In genomic region chr7:147937428-147937827, GRCh38 we compare ENCODE assay signal across 15 cellular contexts.
DNase-seq lines count a peak whose midpoint lies in the region; TF ChIP-seq lines count a peak whose summit lies in the region.
"Had no signal": no experiment of that assay in that cellular context is flagged by ENCODE, and none has a peak within 500 bp of the region (broad histone marks: within the 10 kb centered on the region; RNA-seq: fewer than 3 reads in every experiment).

No MANE protein-coding gene starts in this region.

- no peaks in the 10 kb centered on the region for H3K4me1 ChIP-seq in A673 (ENCODE audit: insufficient read depth, low read length, poor library complexity, severe bottlenecking)
- H3K4me1 ChIP-seq in adipocyte (ENCODE audit: control insufficient read depth, insufficient read depth, low read length) = no peaks in the 10 kb centered on the region
- peaks cover 0 to 14% (median 2%) of the 10 kb centered on the region in 4 donors for H3K4me1 ChIP-seq in tibial artery
- H3K4me1 ChIP-seq in mesendoderm (ENCODE audit: control insufficient read depth, low read depth, low read length) = no peaks in the 10 kb centered on the region
- H3K4me1 ChIP-seq: A549, SJCRH30 had no signal

- no peak overlapping the region for H2BK120ac ChIP-seq in mesendoderm (ENCODE audit: low read depth, low read length)

- H3K56ac ChIP-seq in mesendoderm (ENCODE audit: low read length) = no peak overlapping the region

- no peak overlapping the region for H4K8ac ChIP-seq in mesendoderm (ENCODE audit: low read depth, low read length)

- H3K4ac ChIP-seq in mesendoderm (ENCODE audit: low read depth, low read length) = no peak overlapping the region

- DNase-seq in A673 (ENCODE audit: low spot score) = peak; percentile 30
- DNase-seq in ELR (ENCODE audit: low read depth) = peak; percentile 12
- peak; percentile 47 for DNase-seq in MV-4-11 (lab: John Stamatoyannopoulos, UW)
- peak; percentile 3 for DNase-seq in adipocyte (ENCODE audit: low read depth)
- DNase-seq in NOMO-1 treated with dmso at 0.1 percent for 144 hours (lab: John Stamatoyannopoulos, UW; ENCODE audit: unreplicated experiment) = no peak
- no peak for DNase-seq in SHP77 (lab: John Stamatoyannopoulos, UW)
- DNase-seq in tibial artery = no peak
- no peak for DNase-seq in mesendoderm
- DNase-seq: CD4-positive, alpha-beta memory T cell; GM23248; NCI-H1436; NCI-H2081; NCI-H2227 treated with DMSO at 0.1 percent for 48 hours had no signal

- H3K18ac ChIP-seq in mesendoderm (ENCODE audit: low read length) = no peak overlapping the region

- BruUV-seq in A673 (replicated peaks; lab: Mats Ljungman, UMichigan) = no TSS peak

- WGBS in mesendoderm (ENCODE audit: extremely low coverage, insufficient coverage, low lambda C conversion rate) = no CpG with 5 or more reads among the region's 4 CpGs

- no peak overlapping the region for H3K23ac ChIP-seq in mesendoderm (ENCODE audit: low read length)

- H2BK15ac ChIP-seq in mesendoderm (replicated peaks; ENCODE audit: low read depth) = no peak overlapping the region

- H3K27ac ChIP-seq in A673 (ENCODE audit: low read depth, low read length, poor library complexity, severe bottlenecking) (no peak overlapping the region), tibial artery (no peak overlapping the region), mesendoderm (ENCODE audit: low read depth, low read length) (no peak overlapping the region)
- H3K27ac ChIP-seq: A549, GM23248, SJCRH30 had no signal

- TF ChIP-seq CTCF in A673 (conservative IDR thresholded peaks at IDR 0.05; ENCODE audit: low read depth, low read length) (no peak), tibial artery (IDR thresholded peaks at IDR 0.05) (no peak)

- H3K9ac ChIP-seq in adipocyte (ENCODE audit: low read length) (no peak overlapping the region), mesendoderm (ENCODE audit: low read length) (no peak overlapping the region)
- H3K9ac ChIP-seq: GM23248 had no signal

- H3K79me1 ChIP-seq in mesendoderm (ENCODE audit: low read length) = no peaks in the 10 kb centered on the region

- H3K36me3 ChIP-seq in A673 (ENCODE audit: insufficient read depth, low read length, poor library complexity, severe bottlenecking) (no peaks in the 10 kb centered on the region), adipocyte (ENCODE audit: control insufficient read depth, insufficient read depth, low read length, severe bottlenecking) (no peaks in the 10 kb centered on the region), tibial artery (no peaks in the 10 kb centered on the region), mesendoderm (ENCODE audit: control insufficient read depth, insufficient read depth, low read length) (no peaks in the 10 kb centered on the region)
- H3K36me3 ChIP-seq: SJCRH30 had no signal

- H3K4me3 ChIP-seq in A673 (ENCODE audit: low read depth, low read length, poor library complexity, severe bottlenecking) (no peak overlapping the region), adipocyte (ENCODE audit: low read length) (no peak overlapping the region), tibial artery (no peak overlapping the region), mesendoderm (ENCODE audit: low read length) (no peak overlapping the region)
- H3K4me3 ChIP-seq: A549, GM23248, SJCRH30 had no signal

- no peaks in the 10 kb centered on the region for H3K9me3 ChIP-seq in A673 (ENCODE audit: low read depth, low read length, poor library complexity, severe bottlenecking)
- H3K9me3 ChIP-seq in adipocyte (ENCODE audit: control insufficient read depth, low read length) = no peaks in the 10 kb centered on the region
- H3K9me3 ChIP-seq in tibial artery = no peaks in the 10 kb centered on the region
- H3K9me3 ChIP-seq: A549, SJCRH30 had no signal

- CTCF ChIA-PET in A673 (lab: Charles Lee) = no interaction called here

- no peak overlapping the region for H2BK5ac ChIP-seq in mesendoderm (ENCODE audit: low read length)

- no peak overlapping the region for H4K5ac ChIP-seq in mesendoderm (ENCODE audit: low read length)

- no peak overlapping the region for H2AK5ac ChIP-seq in mesendoderm (ENCODE audit: low read length)

- H3K27me3 ChIP-seq in A673 (replicated peaks; ENCODE audit: insufficient read depth, low read depth, low read length, poor library complexity) (no peaks in the 10 kb centered on the region), adipocyte (replicated peaks; ENCODE audit: control insufficient read depth, insufficient read depth, low read length) (no peaks in the 10 kb centered on the region), tibial artery (no peaks in the 10 kb centered on the region), mesendoderm (ENCODE audit: insufficient read depth, low read length, poor library complexity) (no peaks in the 10 kb centered on the region)

- no peaks in the 10 kb centered on the region for H3K79me2 ChIP-seq in mesendoderm (ENCODE audit: control insufficient read depth, insufficient read depth, low read length)

- intact Hi-C loops in A673 (cut with micrococcal nuclease; ENCODE audit: unreplicated experiment) = no loop called here
- intact Hi-C loops in tibial artery (cut with DNase I; ENCODE audit: low total_unique reads) = no loop called here

- no peak overlapping the region for H3K4me2 ChIP-seq in mesendoderm (ENCODE audit: low read length)
- H3K4me2 ChIP-seq: A549 had no signal

- POLR2A ChIA-PET in A673 (lab: Charles Lee; ENCODE audit: low non-redundant PET) = no interaction called here

Comparison
In these comparisons a context has a peak if more than half of its experiments do, and no peak if none do; other contexts are left out.
1. DNase-seq: peak in A673 (single experiment), ELR (single experiment), MV-4-11 (single experiment) and adipocyte (single experiment); none in NOMO-1 treated with dmso at 0.1 percent for 144 hours (single experiment), SHP77 (0 of 2), tibial artery (0 of 2) and mesendoderm (single experiment).